8 cellular contexts compared by ENCODE assay signal in the genomic region with DNA sequence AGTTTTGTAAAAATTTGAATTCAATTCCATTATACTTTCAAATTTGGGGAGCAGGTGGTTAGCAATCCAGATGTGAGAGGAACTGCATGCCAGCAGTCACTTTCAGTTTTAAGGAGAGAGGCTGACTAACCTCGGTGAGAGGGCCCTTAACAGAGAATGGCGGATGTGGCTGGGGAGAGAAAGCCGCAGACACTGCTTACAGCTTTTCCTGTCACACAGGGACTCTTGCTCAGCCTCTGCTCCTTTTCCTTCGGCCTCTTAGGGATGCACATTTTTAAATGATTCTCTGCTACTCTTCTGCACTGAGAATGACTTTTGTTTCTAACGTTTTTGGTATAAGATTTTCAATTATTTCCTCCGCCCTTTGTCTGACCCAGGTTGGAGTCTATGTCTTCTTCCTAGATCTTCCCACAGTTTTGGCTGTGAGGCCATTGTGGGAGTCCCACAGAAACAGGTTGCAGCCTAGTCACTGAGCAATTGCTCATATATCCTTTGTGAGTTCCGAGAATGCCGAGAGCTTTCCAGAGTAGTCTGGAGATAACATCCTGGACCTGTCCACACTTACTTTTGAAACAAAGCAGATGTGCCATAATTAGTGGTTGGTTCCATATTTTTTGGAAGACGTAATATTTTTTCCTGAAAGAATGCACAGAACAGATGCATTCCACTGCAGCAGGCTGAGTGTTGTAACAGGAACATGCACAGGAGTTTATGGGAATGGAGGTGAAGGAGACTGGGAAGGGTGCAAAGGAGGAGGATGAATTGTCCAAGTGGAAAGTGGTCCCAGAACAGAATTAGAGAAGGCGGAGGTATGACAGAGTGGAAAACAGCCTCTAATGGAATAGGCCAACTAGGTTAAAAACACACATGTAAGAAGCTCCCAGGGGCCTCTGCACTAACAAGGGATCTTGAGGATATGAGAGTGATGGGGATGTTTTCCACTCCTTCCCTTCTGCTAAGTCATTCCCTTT.
DNase-seq lines count a peak whose midpoint lies in the region; TF ChIP-seq lines count a peak whose summit lies in the region.

No MANE protein-coding gene starts in this region.

- WGBS in mesodermal cell (ENCODE audit: insufficient coverage in 2 of 2), 2 experiments = 84 to 86% methylated on average over 7 to 9 of the region's 10 CpGs

- H3K4me1 ChIP-seq in mesodermal cell (ENCODE audit: control insufficient read depth, insufficient read depth, low read length, poor library complexity, severe bottlenecking) = peaks cover 3% of the 10 kb centered on the region

- no peaks in the 10 kb centered on the region for H3K36me3 ChIP-seq in mesodermal cell (ENCODE audit: control insufficient read depth, insufficient read depth, low read length)

- H3K27ac ChIP-seq in mesodermal cell (ENCODE audit: low read depth, low read length, severe bottlenecking) (peak overlapping the region; percentile 69), substantia nigra (ENCODE audit: low read depth, low read length, poor library complexity, severe bottlenecking) (no peak overlapping the region)

- H3K4me3 ChIP-seq in GM12865 (ENCODE audit: low read depth, low read length) (no peak overlapping the region), mesodermal cell (ENCODE audit: extremely low read depth, insufficient read depth, low read length, poor library complexity, severe bottlenecking) (no peak overlapping the region)

- no peak for TF ChIP-seq CTCF in GM12865 (IDR thresholded peaks at IDR 0.05; ENCODE audit: insufficient read depth, low read depth, low read length, missing control alignments)

- no peaks in the 10 kb centered on the region for H3K9me3 ChIP-seq in mesodermal cell (ENCODE audit: control insufficient read depth, low read length)

- DNase-seq in GM12865 (ENCODE audit: low read depth) = peak; percentile 79
- DNase-seq in HCEC 1CT = peak; percentile 69
- peak; percentile 65 for DNase-seq in NK-92 treated with Interleukin-12 subunit alpha and Interleukin-12 subunit beta, amount 100 ng/mL, for 24 hours (lab: John Stamatoyannopoulos, UW)
- DNase-seq in activated gamma-delta T cell treated with anti-CD3 and anti-CD28 coated beads, Interleukin-2, amount 50 U/mL, for 16 hours (ENCODE audit: low read depth) = peak; percentile 60
- peak; percentile 58 for DNase-seq in stimulated activated naive CD4-positive, alpha-beta T cell treated with Interleukin-2 at 50 U/mL for 16 hours (lab: John Stamatoyannopoulos, UW)
- no peak for DNase-seq in NCI-H774 (lab: John Stamatoyannopoulos, UW)
- no peak for DNase-seq in substantia nigra (lab: John Stamatoyannopoulos, UW)

Comparison
In these comparisons a context has a peak if more than half of its experiments do, and no peak if none do; other contexts are left out.
1. DNase-seq: peak in GM12865 (single experiment), HCEC 1CT (single experiment), NK-92 treated with Interleukin-12 subunit alpha and Interleukin-12 subunit beta, amount 100 ng/mL, for 24 hours (single experiment), activated gamma-delta T cell treated with anti-CD3 and anti-CD28 coated beads, Interleukin-2, amount 50 U/mL, for 16 hours (single experiment) and stimulated activated naive CD4-positive, alpha-beta T cell treated with Interleukin-2 at 50 U/mL for 16 hours (single experiment); none in NCI-H774 (single experiment) and substantia nigra (0 of 49).